ENCODE assay signal across 10 cellular contexts in genomic region chr3:65888980-65889706, GRCh38.
A peak's percentile ranks its signal among the peaks of the same experiment; 100 is the strongest.
DNase-seq lines count a peak whose midpoint lies in the region; ATAC-seq and TF ChIP-seq lines count a peak whose summit lies in the region.
"Had no signal": no experiment of that assay in that cellular context is flagged by ENCODE, and none has a peak within 500 bp of the region (broad histone marks: within the 10 kb centered on the region; RNA-seq: fewer than 3 reads in every experiment).

No MANE protein-coding gene starts in this region.

- peaks cover 39% of the 10 kb centered on the region for H3K4me1 ChIP-seq in HUES48 (ENCODE audit: control insufficient read depth, insufficient read depth, low read length)

- H3K4me3 ChIP-seq in HUES48 (ENCODE audit: low read depth, low read length), result no peak overlapping the region; the same call in 1 of the 2 replicates
- no peak overlapping the region for H3K4me3 ChIP-seq in cardiac fibroblast (replicated peaks in 1 of 2; ENCODE audit: low read depth in 2 of 2, low read length in 2 of 2)

- H3K9me3 ChIP-seq in HUES48 (ENCODE audit: control insufficient read depth, insufficient read depth, low read length), result no peaks in the 10 kb centered on the region

- DNase-seq in ACHN, result peak; percentile 83
- DNase-seq in cardiac fibroblast (ENCODE audit: low read depth in 2 of 2), result peak; percentile 95 to 97
- peak; percentile 75 for DNase-seq in kidney glomerular epithelial cell (lab: John Stamatoyannopoulos, UW)
- DNase-seq in activated CD4-positive, alpha-beta T cell treated with anti-CD3 and anti-CD28 coated beads for 4 hours, result no peak
- DNase-seq in NCI-H1105 treated with DMSO at 0.1 percent for 48 hours (lab: John Stamatoyannopoulos, UW), result no peak

- no peaks in the 10 kb centered on the region for H3K36me3 ChIP-seq in HUES48 (ENCODE audit: control insufficient read depth, insufficient read depth, low read length)

- in situ Hi-C loops in ACHN (cut with HindIII; ENCODE audit: low pct_ligation_motif_present, low pct_unique_long_range_greater_than_20kb, low sequenced_read_pairs), result no loop called here

- no peak for ATAC-seq in GM21423 (IDR thresholded peaks at IDR 0.05; ENCODE audit: unreplicated experiment)
- ATAC-seq in HG02642 (IDR thresholded peaks at IDR 0.05; ENCODE audit: poor library complexity, unreplicated experiment), result no peak
- ATAC-seq: activated naive CD4-positive, alpha-beta T cell treated with anti-CD3 and anti-CD28 coated beads, Interleukin-2, amount 50 U/mL, for 72 hours had no signal

- no peak overlapping the region for H3K9ac ChIP-seq in HUES48 (ENCODE audit: low read depth, low read length)

- no peak for TF ChIP-seq CTCF in cardiac fibroblast (IDR thresholded peaks at IDR 0.05; ENCODE audit: low read depth, low read length)

- H3K27ac ChIP-seq in HUES48 (ENCODE audit: low read depth, low read length), result peak overlapping the region; percentile 13
- H3K27ac ChIP-seq: C4-2B had no signal

- no peaks in the 10 kb centered on the region for H3K27me3 ChIP-seq in HUES48 (ENCODE audit: control insufficient read depth, insufficient read depth, low read length)

Comparison
In these comparisons a context has a peak if more than half of its experiments do, and no peak if none do; other contexts are left out.
1. DNase-seq: peak in ACHN (single experiment), cardiac fibroblast (2 of 2) and kidney glomerular epithelial cell (single experiment); none in activated CD4-positive, alpha-beta T cell treated with anti-CD3 and anti-CD28 coated beads for 4 hours (0 of 2) and NCI-H1105 treated with DMSO at 0.1 percent for 48 hours (single experiment).